In genomic region chr16:85437161-85438052, GRCh38 we compare ENCODE assay signal across 10 cellular contexts.
A peak's percentile ranks its signal among the peaks of the same experiment; 100 is the strongest.
DNase-seq lines count a peak whose midpoint lies in the region; ATAC-seq and TF ChIP-seq lines count a peak whose summit lies in the region.
"Had no signal": no experiment of that assay in that cellular context is flagged by ENCODE, and none has a peak within 500 bp of the region (broad histone marks: within the 10 kb centered on the region; RNA-seq: fewer than 3 reads in every experiment).

No MANE protein-coding gene starts in this region.

- peak; percentile 98 for DNase-seq in NCI-H2171 treated with DMSO at 0.1 percent for 48 hours (lab: John Stamatoyannopoulos, UW)
- no peak for DNase-seq in esophagus squamous epithelium (lab: John Stamatoyannopoulos, UW)
- DNase-seq in trophoblast cell, result peak in 1 of 2 donors; percentile 24
- no peak for DNase-seq in activated gamma-delta T cell treated with Interleukin-2 at 50 U/mL for 16 hours
- no peak for DNase-seq in SKM-1 (lab: John Stamatoyannopoulos, UW; ENCODE audit: unreplicated experiment)
- DNase-seq: activated effector memory CD4-positive, alpha-beta T cell treated with Interleukin-2 at 50 U/mL for 16 hours had no signal

- no peak overlapping the region for H3K23ac ChIP-seq in trophoblast cell (ENCODE audit: low read length)

- H2BK12ac ChIP-seq in trophoblast cell (ENCODE audit: low read length), result no peak overlapping the region

- peak overlapping the region; percentile 30 for H3K4me2 ChIP-seq in trophoblast cell (ENCODE audit: low read length)

- intact Hi-C loops in esophagus squamous epithelium (cut with DNase I), result no loop called here

- H3K36me3 ChIP-seq in ES-I3 (ENCODE audit: insufficient read depth, low read length), result no peaks in the 10 kb centered on the region
- no peaks in the 10 kb centered on the region for H3K36me3 ChIP-seq in esophagus squamous epithelium
- H3K36me3 ChIP-seq in trophoblast cell (ENCODE audit: control insufficient read depth in 1 of 2, insufficient read depth in 2 of 2, low read length in 2 of 2), result no peaks in the 10 kb centered on the region

- H4K91ac ChIP-seq in trophoblast cell (ENCODE audit: low read depth, low read length), result peak overlapping the region; percentile 39

- H2BK5ac ChIP-seq in trophoblast cell (ENCODE audit: low read depth, low read length, poor library complexity), result no peak overlapping the region

- peak overlapping the region; percentile 23 for H2BK120ac ChIP-seq in trophoblast cell (ENCODE audit: insufficient read depth, low read length, poor library complexity)

- no peak overlapping the region for H3K18ac ChIP-seq in trophoblast cell (ENCODE audit: low read length)

- H3K4ac ChIP-seq in trophoblast cell (ENCODE audit: low read depth, low read length), result no peak overlapping the region

- no peak overlapping the region for H2AK5ac ChIP-seq in trophoblast cell (ENCODE audit: low read length)

- H3K4me1 ChIP-seq in ES-I3 (ENCODE audit: insufficient read depth, low read length) (peaks cover 33% of the 10 kb centered on the region), esophagus squamous epithelium (peaks cover 20 to 28% (median 21%) of the 10 kb centered on the region in 3 donors), trophoblast cell (ENCODE audit: control insufficient read depth in 1 of 2, insufficient read depth in 2 of 2, low read length in 2 of 2) (peaks cover 9 to 10% of the 10 kb centered on the region in 2 experiments)

- H3K4me3 ChIP-seq in esophagus squamous epithelium (peak overlapping the region in 3 of 4 donors; percentile 19 to 43 (median 20)), trophoblast cell (ENCODE audit: low read depth, low read length) (no peak overlapping the region)

- peaks cover 2% of the 10 kb centered on the region for H3K79me1 ChIP-seq in trophoblast cell (ENCODE audit: low read length)

- H3K27ac ChIP-seq in esophagus squamous epithelium, result peak overlapping the region; percentile 56 to 77 (median 66)
- H3K27ac ChIP-seq in trophoblast cell (ENCODE audit: low read depth, low read length), result no peak overlapping the region

- H3K9ac ChIP-seq in ES-I3 (ENCODE audit: low read depth, low read length) (peak overlapping the region; percentile 34; the same call in 1 of the 2 replicates), trophoblast cell (ENCODE audit: low read length) (no peak overlapping the region)

- H3K27me3 ChIP-seq in esophagus squamous epithelium (no peaks in the 10 kb centered on the region), trophoblast cell (ENCODE audit: insufficient read depth, low read length) (no peaks in the 10 kb centered on the region)

- ATAC-seq in GM19035 (IDR thresholded peaks at IDR 0.05; ENCODE audit: unreplicated experiment), result no peak
- ATAC-seq in HG03139 (IDR thresholded peaks at IDR 0.05; ENCODE audit: unreplicated experiment), result no peak
- ATAC-seq: Panc1 had no signal

- no peak overlapping the region for H3K14ac ChIP-seq in trophoblast cell (ENCODE audit: low read length)

- no peaks in the 10 kb centered on the region for H3K9me3 ChIP-seq in ES-I3 (ENCODE audit: control insufficient read depth, insufficient read depth, low read length)
- no peaks in the 10 kb centered on the region for H3K9me3 ChIP-seq in esophagus squamous epithelium
- H3K9me3 ChIP-seq in trophoblast cell (ENCODE audit: insufficient read depth, low read depth, low read length), result no peaks in the 10 kb centered on the region

- H3K79me2 ChIP-seq in trophoblast cell (ENCODE audit: control insufficient read depth, insufficient read depth, low read length, poor library complexity), result no peaks in the 10 kb centered on the region

- no peak for TF ChIP-seq POLR2A in esophagus squamous epithelium (IDR thresholded peaks at IDR 0.05)

- H4K12ac ChIP-seq in trophoblast cell (ENCODE audit: low read depth, low read length), result no peak overlapping the region

- no peak overlapping the region for H4K8ac ChIP-seq in trophoblast cell (ENCODE audit: low read depth, low read length)

- no peak for TF ChIP-seq CTCF in esophagus squamous epithelium (IDR thresholded peaks at IDR 0.05)

- WGBS in esophagus squamous epithelium, 2 donors, result 29 to 41% methylated on average over 20 to 23 of the region's 25 CpGs
- WGBS in trophoblast cell (ENCODE audit: extremely low coverage, insufficient coverage, insufficient read length), result no CpG with 5 or more reads among the region's 25 CpGs

- no peak overlapping the region for H2AFZ ChIP-seq in trophoblast cell (ENCODE audit: insufficient read depth, low read length, poor library complexity)
